8 cellular contexts compared by ENCODE assay signal in the genomic region with DNA sequence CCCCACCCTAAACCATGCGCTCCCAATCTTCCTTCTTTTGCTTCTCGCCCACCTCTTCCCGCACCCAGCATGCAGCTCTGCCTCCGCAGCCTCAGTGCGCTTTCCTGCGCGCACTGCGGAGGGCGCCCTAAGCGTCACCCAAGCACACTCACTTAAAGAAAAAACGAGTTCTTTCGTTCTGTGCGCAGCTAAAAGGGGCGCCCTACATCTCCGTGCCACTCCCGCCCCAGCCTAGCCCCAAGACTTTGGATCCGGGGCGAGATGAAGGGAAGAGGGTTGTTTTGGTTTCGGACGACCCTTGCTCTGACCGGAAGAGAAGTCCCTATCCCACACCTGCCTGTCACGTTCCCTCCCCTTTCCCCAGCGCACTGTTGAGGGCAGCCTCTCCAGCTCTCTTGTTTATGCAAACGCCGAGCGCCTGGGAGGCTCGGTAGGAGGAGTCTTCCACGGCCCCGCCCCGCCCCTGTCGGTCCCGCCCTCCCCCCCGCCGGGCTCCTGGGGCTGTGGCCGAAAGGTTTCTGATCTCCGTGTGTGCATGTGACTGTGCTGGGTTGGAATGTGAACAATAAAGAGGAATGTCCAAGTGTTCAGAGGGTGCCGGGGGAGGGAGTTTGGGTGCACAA. TPM values are rescaled to one million over a fixed set of nuclear protein-coding genes. Genes with fewer than 3 reads are reported as not detected.
A peak's percentile ranks its signal among the peaks of the same experiment; 100 is the strongest.
DNase-seq lines count a peak whose midpoint lies in the region; ATAC-seq and TF ChIP-seq lines count a peak whose summit lies in the region.

No MANE protein-coding gene starts in this region.

- peak overlapping the region; percentile 87 for H3K4me3 Mint-ChIP-seq in activated CD4-positive, alpha-beta memory T cell treated with anti-CD3 and anti-CD28 coated beads for 36 hours
- peak overlapping the region; percentile 82 for H3K4me3 Mint-ChIP-seq in endodermal cell

- peaks cover 6% of the 10 kb centered on the region for H3K4me1 Mint-ChIP-seq in activated CD4-positive, alpha-beta memory T cell treated with anti-CD3 and anti-CD28 coated beads for 36 hours (ENCODE audit: low read depth)
- peaks cover 21% of the 10 kb centered on the region for H3K4me1 Mint-ChIP-seq in endodermal cell

- peaks cover 1% of the 10 kb centered on the region for H3K36me3 Mint-ChIP-seq in activated CD4-positive, alpha-beta memory T cell treated with anti-CD3 and anti-CD28 coated beads for 36 hours
- H3K36me3 Mint-ChIP-seq in endodermal cell (ENCODE audit: low read depth): no peaks in the 10 kb centered on the region

- WGBS in endodermal cell (ENCODE audit: insufficient coverage in 1 of 2, insufficient read length in 1 of 2), 2 experiments: 4 to 27% methylated on average over 4 to 37 of the region's 37 CpGs

- H3K9me3 Mint-ChIP-seq in activated CD4-positive, alpha-beta memory T cell treated with anti-CD3 and anti-CD28 coated beads for 36 hours: no peaks in the 10 kb centered on the region
- no peaks in the 10 kb centered on the region for H3K9me3 Mint-ChIP-seq in endodermal cell

- ATAC-seq in GM18498 (IDR thresholded peaks at IDR 0.05; ENCODE audit: unreplicated experiment): peak; percentile 95
- peak; percentile 89 for ATAC-seq in HG02759 (IDR thresholded peaks at IDR 0.05; ENCODE audit: unreplicated experiment)

- POLR2A ChIA-PET in activated CD4-positive, alpha-beta memory T cell treated with anti-CD3 and anti-CD28 coated beads for 36 hours (lab: Charles Lee): interaction anchor here (1.0 to 2.0 kb wide), 4 partner anchors 12 to 73 kb away, joined by 3 to 9 read pairs (median 6); partner anchors contain the start of genes MSANTD2, SIAE and SPA17

- peak; percentile 15 for DNase-seq in NCI-H2029 treated with DMSO at 0.1 percent for 48 hours (lab: John Stamatoyannopoulos, UW)
- peak; percentile 85 for DNase-seq in activated CD4-positive, alpha-beta memory T cell treated with anti-CD3 and anti-CD28 coated beads for 36 hours
- DNase-seq in endodermal cell: peak; percentile 96
- DNase-seq in stimulated activated CD8-positive, alpha-beta memory T cell treated with anti-CD3 and anti-CD28 coated beads, Interleukin-7, amount 100 ng/mL, for 24 hours (ENCODE audit: low read depth): peak; percentile 56
- no peak for DNase-seq in NCI-H446 (lab: John Stamatoyannopoulos, UW)

- intact Hi-C loops in activated CD4-positive, alpha-beta memory T cell treated with anti-CD3 and anti-CD28 coated beads for 36 hours (cut with micrococcal nuclease): loop anchor here (1.0 to 5.0 kb wide), 9 partner anchors 12 to 766 kb away; partner anchors contain the start of genes CCDC15, ROBO3, SIAE and SPA17

- H3K27ac ChIP-seq in endodermal cell (ENCODE audit: low read depth, low read length) (no peak overlapping the region), mucosa of rectum (ENCODE audit: low read depth in 2 of 2, low read length in 2 of 2) (peak overlapping the region; percentile 87 to 93)

- CTCF ChIA-PET in activated CD4-positive, alpha-beta memory T cell treated with anti-CD3 and anti-CD28 coated beads for 36 hours (lab: Charles Lee): interaction anchor here (0.5 to 8.3 kb wide), 25 partner anchors 9 to 395 kb away, joined by 3 to 107 read pairs (median 5); partner anchors contain the start of genes ESAM, SIAE and SPA17

- peak; percentile 79 for TF ChIP-seq CTCF in endodermal cell (conservative IDR thresholded peaks at IDR 0.05)

- H3K9ac ChIP-seq in endodermal cell (ENCODE audit: extremely low read depth, low read length, poor library complexity, severe bottlenecking) (no peak overlapping the region), mucosa of rectum (ENCODE audit: low read depth in 1 of 2, low read length in 2 of 2) (peak overlapping the region; percentile 64 to 83)

- H3K27me3 ChIP-seq in endodermal cell (ENCODE audit: control insufficient read depth, insufficient read depth, low read length, poor library complexity, severe bottlenecking) (peaks cover 97% of the 10 kb centered on the region), mucosa of rectum (ENCODE audit: control insufficient read depth in 2 of 2, insufficient read depth in 2 of 2, low read length in 2 of 2) (peaks cover 0 to 5% of the 10 kb centered on the region in 2 donors)

- H3K9me3 ChIP-seq in endodermal cell (ENCODE audit: control insufficient read depth, low read length): no peaks in the 10 kb centered on the region
- H3K9me3 ChIP-seq in mucosa of rectum (ENCODE audit: control insufficient read depth in 2 of 2, low read length in 2 of 2): no peaks in the 10 kb centered on the region

- H3K27me3 Mint-ChIP-seq in activated CD4-positive, alpha-beta memory T cell treated with anti-CD3 and anti-CD28 coated beads for 36 hours: no peaks in the 10 kb centered on the region
- H3K27me3 Mint-ChIP-seq in endodermal cell (ENCODE audit: insufficient read depth): peaks cover 95% of the 10 kb centered on the region

- H3K27ac Mint-ChIP-seq in activated CD4-positive, alpha-beta memory T cell treated with anti-CD3 and anti-CD28 coated beads for 36 hours: peak overlapping the region; percentile 89
- peak overlapping the region; percentile 90 for H3K27ac Mint-ChIP-seq in endodermal cell

- H3K4me1 ChIP-seq in endodermal cell (ENCODE audit: control insufficient read depth, insufficient read depth, low read length) (no peaks in the 10 kb centered on the region), mucosa of rectum (ENCODE audit: control insufficient read depth in 2 of 2, insufficient read depth in 2 of 2, low read length in 2 of 2) (peaks cover 26 to 35% of the 10 kb centered on the region in 2 donors)

- H3K4me3 ChIP-seq in endodermal cell (ENCODE audit: low read length) (peak overlapping the region; percentile 90), mucosa of rectum (ENCODE audit: low read length in 2 of 2) (peak overlapping the region; percentile 76 to 91)

- H3K36me3 ChIP-seq in endodermal cell (ENCODE audit: control insufficient read depth, insufficient read depth, low read length) (no peaks in the 10 kb centered on the region), mucosa of rectum (ENCODE audit: control insufficient read depth in 2 of 2, insufficient read depth in 2 of 2, low read length in 2 of 2) (no peaks in the 10 kb centered on the region)

RNA-seq across cellular contexts. Expression of gene VSIG2, which starts 5.3 kb away (rescaled TPM):
- total RNA-seq in activated CD4-positive, alpha-beta memory T cell treated with anti-CD3 and anti-CD28 coated beads for 36 hours: under 1 TPM; 0.31 to 0.34 TPM
- total RNA-seq in endodermal cell: 1 to 10 TPM; 1.1 to 3.4 TPM
- not detected for polyA plus RNA-seq in endodermal cell (2013, experiment 1 of 2)
- polyA plus RNA-seq in endodermal cell (2013, experiment 2 of 2): not detected

RNA-seq across cellular contexts. Expression of gene NRGN, which starts 7.0 kb away (rescaled TPM):
- total RNA-seq in activated CD4-positive, alpha-beta memory T cell treated with anti-CD3 and anti-CD28 coated beads for 36 hours: 10 to 100 TPM; 15.3 to 17.0 TPM
- total RNA-seq in endodermal cell: 1 to 10 TPM; 4.7 to 8.9 TPM
- 18.7 TPM for polyA plus RNA-seq in endodermal cell (2013, experiment 1 of 2)
- 21.5 TPM for polyA plus RNA-seq in endodermal cell (2013, experiment 2 of 2)

RNA-seq across cellular contexts. Expression of gene ESAM, which starts 15.4 kb away (rescaled TPM):
- total RNA-seq in activated CD4-positive, alpha-beta memory T cell treated with anti-CD3 and anti-CD28 coated beads for 36 hours: under 1 TPM; 0.64 to 0.75 TPM
- total RNA-seq in endodermal cell: under 1 TPM; 0.31 to 0.68 TPM
- polyA plus RNA-seq in endodermal cell (2013, experiment 1 of 2): 1.4 TPM
- 1.7 TPM for polyA plus RNA-seq in endodermal cell (2013, experiment 2 of 2)

RNA-seq across cellular contexts. Expression of gene MSANTD2, which starts 53.5 kb away (rescaled TPM):
- 1 to 10 TPM; 6.1 to 6.4 TPM for total RNA-seq in activated CD4-positive, alpha-beta memory T cell treated with anti-CD3 and anti-CD28 coated beads for 36 hours
- total RNA-seq in endodermal cell: 10 to 100 TPM; 18.3 to 21.3 TPM
- 17.1 TPM for polyA plus RNA-seq in endodermal cell (2013, experiment 1 of 2)
- 16.2 TPM for polyA plus RNA-seq in endodermal cell (2013, experiment 2 of 2)

Comparison
In these comparisons a context has a peak if more than half of its experiments do, and no peak if none do; other contexts are left out.
1. DNase-seq: peak in NCI-H2029 treated with DMSO at 0.1 percent for 48 hours (single experiment), activated CD4-positive, alpha-beta memory T cell treated with anti-CD3 and anti-CD28 coated beads for 36 hours (single experiment), endodermal cell (single experiment) and stimulated activated CD8-positive, alpha-beta memory T cell treated with anti-CD3 and anti-CD28 coated beads, Interleukin-7, amount 100 ng/mL, for 24 hours (single experiment); none in NCI-H446 (0 of 2).